Comparison of ENCODE assay signal across 1 cellular context in the genomic region with DNA sequence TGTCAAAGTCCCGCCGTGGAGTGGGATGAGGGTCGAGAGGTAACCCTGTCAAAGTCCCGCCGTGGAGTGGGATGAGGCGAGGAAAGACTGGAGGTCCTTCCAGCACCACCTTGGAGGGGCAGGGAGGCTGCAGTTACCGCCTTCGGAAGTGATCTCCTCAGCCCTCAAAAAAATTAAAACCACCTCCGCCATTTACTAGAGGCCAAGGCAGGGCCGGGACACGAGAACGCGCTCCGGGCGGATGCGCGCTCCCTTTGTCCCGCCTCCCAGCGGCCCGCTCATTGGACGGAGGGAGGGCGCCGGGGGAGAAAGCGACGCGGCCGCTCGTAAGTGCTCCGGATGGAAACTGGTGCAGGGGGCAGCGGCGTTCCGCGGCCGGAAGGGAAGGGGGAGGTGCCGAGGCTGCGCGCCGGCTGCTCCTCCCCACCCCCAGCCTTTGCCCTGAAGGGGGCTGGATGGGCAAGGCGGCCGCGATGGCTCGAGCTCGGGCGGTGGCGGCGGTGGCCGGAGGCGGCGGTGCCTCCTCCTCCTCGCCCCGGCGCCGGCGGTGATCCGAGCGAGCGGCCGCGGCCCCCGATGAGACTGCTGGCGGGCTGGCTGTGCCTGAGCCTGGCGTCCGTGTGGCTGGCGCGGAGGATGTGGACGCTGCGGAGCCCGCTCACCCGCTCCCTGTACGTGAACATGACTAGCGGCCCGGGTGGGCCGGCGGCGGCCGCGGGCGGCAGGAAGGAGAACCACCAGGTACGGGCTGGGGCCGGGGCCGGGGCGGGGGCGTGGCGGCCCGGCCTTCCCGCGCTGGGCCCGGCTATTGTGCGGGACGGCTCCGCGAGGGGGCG.
TF ChIP-seq lines count a peak whose summit lies in the region.

A gene (plus strand): TSS at position 420 of the 836 bp plus-strand sequence. CDS start 157 bp downstream, at position 577.

TF ChIP-seq in K562, 482 proteins besides CTCF, POLR2A, EP300 and RAD21 (continued from another document and continues in another):
- TF ChIP-seq, protein P1, sequence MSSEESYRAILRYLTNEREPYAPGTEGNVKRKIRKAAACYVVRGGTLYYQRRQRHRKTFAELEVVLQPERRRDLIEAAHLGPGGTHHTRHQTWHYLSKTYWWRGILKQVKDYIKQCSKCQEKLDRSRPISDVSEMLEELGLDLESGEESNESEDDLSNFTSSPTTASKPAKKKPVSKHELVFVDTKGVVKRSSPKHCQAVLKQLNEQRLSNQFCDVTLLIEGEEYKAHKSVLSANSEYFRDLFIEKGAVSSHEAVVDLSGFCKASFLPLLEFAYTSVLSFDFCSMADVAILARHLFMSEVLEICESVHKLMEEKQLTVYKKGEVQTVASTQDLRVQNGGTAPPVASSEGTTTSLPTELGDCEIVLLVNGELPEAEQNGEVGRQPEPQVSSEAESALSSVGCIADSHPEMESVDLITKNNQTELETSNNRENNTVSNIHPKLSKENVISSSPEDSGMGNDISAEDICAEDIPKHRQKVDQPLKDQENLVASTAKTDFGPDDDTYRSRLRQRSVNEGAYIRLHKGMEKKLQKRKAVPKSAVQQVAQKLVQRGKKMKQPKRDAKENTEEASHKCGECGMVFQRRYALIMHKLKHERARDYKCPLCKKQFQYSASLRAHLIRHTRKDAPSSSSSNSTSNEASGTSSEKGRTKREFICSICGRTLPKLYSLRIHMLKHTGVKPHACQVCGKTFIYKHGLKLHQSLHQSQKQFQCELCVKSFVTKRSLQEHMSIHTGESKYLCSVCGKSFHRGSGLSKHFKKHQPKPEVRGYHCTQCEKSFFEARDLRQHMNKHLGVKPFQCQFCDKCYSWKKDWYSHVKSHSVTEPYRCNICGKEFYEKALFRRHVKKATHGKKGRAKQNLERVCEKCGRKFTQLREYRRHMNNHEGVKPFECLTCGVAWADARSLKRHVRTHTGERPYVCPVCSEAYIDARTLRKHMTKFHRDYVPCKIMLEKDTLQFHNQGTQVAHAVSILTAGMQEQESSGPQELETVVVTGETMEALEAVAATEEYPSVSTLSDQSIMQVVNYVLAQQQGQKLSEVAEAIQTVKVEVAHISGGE (CRISPR knock-in tag; IDR thresholded peaks at IDR 0.05): peak; percentile 98 to 100 (median 99)
- TF ChIP-seq, protein P2, sequence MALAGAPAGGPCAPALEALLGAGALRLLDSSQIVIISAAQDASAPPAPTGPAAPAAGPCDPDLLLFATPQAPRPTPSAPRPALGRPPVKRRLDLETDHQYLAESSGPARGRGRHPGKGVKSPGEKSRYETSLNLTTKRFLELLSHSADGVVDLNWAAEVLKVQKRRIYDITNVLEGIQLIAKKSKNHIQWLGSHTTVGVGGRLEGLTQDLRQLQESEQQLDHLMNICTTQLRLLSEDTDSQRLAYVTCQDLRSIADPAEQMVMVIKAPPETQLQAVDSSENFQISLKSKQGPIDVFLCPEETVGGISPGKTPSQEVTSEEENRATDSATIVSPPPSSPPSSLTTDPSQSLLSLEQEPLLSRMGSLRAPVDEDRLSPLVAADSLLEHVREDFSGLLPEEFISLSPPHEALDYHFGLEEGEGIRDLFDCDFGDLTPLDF (CRISPR knock-in tag; IDR thresholded peaks at IDR 0.05): no peak
- TF ChIP-seq, protein P3, sequence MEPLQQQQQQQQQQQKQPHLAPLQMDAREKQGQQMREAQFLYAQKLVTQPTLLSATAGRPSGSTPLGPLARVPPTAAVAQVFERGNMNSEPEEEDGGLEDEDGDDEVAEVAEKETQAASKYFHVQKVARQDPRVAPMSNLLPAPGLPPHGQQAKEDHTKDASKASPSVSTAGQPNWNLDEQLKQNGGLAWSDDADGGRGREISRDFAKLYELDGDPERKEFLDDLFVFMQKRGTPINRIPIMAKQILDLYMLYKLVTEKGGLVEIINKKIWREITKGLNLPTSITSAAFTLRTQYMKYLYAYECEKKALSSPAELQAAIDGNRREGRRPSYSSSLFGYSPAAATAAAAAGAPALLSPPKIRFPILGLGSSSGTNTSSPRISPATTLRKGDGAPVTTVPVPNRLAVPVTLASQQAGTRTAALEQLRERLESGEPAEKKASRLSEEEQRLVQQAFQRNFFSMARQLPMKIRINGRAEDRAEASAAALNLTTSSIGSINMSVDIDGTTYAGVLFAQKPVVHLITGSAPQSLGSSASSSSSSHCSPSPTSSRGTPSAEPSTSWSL (CRISPR knock-in tag; IDR thresholded peaks at IDR 0.05; ENCODE audit: borderline replicate concordance): no peak
- TF ChIP-seq BCL6 (CRISPR knock-in tag; IDR thresholded peaks at IDR 0.05): no peak
- no peak for TF ChIP-seq PURB (CRISPR knock-in tag; IDR thresholded peaks at IDR 0.05; ENCODE audit: low read depth)
- TF ChIP-seq, protein P4, sequence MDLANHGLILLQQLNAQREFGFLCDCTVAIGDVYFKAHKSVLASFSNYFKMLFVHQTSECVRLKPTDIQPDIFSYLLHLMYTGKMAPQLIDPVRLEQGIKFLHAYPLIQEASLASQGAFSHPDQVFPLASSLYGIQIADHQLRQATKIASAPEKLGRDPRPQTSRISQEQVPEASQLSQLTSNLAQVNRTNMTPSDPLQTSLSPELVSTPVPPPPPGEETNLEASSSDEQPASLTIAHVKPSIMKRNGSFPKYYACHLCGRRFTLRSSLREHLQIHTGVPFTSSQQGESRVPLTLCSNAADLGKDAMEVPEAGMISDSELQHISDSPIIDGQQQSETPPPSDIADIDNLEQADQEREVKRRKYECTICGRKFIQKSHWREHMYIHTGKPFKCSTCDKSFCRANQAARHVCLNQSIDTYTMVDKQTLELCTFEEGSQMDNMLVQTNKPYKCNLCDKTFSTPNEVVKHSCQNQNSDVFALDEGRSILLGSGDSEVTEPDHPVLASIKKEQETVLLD (IDR thresholded peaks at IDR 0.05): peak; percentile 69; the same call in 1 of the 2 replicates
- no peak for TF ChIP-seq ZC3H4 (CRISPR knock-in tag; IDR thresholded peaks at IDR 0.05; ENCODE audit: borderline replicate concordance)
- TF ChIP-seq, protein P5, sequence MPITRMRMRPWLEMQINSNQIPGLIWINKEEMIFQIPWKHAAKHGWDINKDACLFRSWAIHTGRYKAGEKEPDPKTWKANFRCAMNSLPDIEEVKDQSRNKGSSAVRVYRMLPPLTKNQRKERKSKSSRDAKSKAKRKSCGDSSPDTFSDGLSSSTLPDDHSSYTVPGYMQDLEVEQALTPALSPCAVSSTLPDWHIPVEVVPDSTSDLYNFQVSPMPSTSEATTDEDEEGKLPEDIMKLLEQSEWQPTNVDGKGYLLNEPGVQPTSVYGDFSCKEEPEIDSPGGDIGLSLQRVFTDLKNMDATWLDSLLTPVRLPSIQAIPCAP (CRISPR knock-in tag; IDR thresholded peaks at IDR 0.05; ENCODE audit: borderline replicate concordance): no peak
- TF ChIP-seq HOXB6 (CRISPR knock-in tag; IDR thresholded peaks at IDR 0.05; ENCODE audit: borderline replicate concordance): no peak
- TF ChIP-seq, protein P6, sequence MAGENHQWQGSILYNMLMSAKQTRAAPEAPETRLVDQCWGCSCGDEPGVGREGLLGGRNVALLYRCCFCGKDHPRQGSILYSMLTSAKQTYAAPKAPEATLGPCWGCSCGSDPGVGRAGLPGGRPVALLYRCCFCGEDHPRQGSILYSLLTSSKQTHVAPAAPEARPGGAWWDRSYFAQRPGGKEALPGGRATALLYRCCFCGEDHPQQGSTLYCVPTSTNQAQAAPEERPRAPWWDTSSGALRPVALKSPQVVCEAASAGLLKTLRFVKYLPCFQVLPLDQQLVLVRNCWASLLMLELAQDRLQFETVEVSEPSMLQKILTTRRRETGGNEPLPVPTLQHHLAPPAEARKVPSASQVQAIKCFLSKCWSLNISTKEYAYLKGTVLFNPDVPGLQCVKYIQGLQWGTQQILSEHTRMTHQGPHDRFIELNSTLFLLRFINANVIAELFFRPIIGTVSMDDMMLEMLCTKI (IDR thresholded peaks at IDR 0.05; ENCODE audit: partially characterized antibody): no peak
- no peak for TF ChIP-seq ZNF408 (CRISPR knock-in tag; IDR thresholded peaks at IDR 0.05; ENCODE audit: low read depth)
- TF ChIP-seq, protein P7, sequence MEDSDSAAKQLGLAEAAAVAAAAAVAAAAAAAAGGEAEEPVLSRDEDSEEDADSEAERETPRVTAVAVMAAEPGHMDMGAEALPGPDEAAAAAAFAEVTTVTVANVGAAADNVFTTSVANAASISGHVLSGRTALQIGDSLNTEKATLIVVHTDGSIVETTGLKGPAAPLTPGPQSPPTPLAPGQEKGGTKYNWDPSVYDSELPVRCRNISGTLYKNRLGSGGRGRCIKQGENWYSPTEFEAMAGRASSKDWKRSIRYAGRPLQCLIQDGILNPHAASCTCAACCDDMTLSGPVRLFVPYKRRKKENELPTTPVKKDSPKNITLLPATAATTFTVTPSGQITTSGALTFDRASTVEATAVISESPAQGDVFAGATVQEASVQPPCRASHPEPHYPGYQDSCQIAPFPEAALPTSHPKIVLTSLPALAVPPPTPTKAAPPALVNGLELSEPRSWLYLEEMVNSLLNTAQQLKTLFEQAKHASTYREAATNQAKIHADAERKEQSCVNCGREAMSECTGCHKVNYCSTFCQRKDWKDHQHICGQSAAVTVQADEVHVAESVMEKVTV (CRISPR knock-in tag; IDR thresholded peaks at IDR 0.05): no peak
- TF ChIP-seq LCOR (CRISPR knock-in tag; IDR thresholded peaks at IDR 0.05): peak; percentile 80
- TF ChIP-seq NCOA4 (IDR thresholded peaks at IDR 0.05; ENCODE audit: partially characterized antibody): no peak
- no peak for TF ChIP-seq ARNT (IDR thresholded peaks at IDR 0.05)
- TF ChIP-seq, protein P8, sequence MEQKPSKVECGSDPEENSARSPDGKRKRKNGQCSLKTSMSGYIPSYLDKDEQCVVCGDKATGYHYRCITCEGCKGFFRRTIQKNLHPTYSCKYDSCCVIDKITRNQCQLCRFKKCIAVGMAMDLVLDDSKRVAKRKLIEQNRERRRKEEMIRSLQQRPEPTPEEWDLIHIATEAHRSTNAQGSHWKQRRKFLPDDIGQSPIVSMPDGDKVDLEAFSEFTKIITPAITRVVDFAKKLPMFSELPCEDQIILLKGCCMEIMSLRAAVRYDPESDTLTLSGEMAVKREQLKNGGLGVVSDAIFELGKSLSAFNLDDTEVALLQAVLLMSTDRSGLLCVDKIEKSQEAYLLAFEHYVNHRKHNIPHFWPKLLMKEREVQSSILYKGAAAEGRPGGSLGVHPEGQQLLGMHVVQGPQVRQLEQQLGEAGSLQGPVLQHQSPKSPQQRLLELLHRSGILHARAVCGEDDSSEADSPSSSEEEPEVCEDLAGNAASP (IDR thresholded peaks at IDR 0.05): no peak
- no peak; a peak in 1 of 4 replicates for TF ChIP-seq HDAC1 (IDR thresholded peaks at IDR 0.05)
- TF ChIP-seq SREBF1 (IDR thresholded peaks at IDR 0.05; ENCODE audit: borderline replicate concordance, low read depth, low read length): no peak
- TF ChIP-seq, protein P9, sequence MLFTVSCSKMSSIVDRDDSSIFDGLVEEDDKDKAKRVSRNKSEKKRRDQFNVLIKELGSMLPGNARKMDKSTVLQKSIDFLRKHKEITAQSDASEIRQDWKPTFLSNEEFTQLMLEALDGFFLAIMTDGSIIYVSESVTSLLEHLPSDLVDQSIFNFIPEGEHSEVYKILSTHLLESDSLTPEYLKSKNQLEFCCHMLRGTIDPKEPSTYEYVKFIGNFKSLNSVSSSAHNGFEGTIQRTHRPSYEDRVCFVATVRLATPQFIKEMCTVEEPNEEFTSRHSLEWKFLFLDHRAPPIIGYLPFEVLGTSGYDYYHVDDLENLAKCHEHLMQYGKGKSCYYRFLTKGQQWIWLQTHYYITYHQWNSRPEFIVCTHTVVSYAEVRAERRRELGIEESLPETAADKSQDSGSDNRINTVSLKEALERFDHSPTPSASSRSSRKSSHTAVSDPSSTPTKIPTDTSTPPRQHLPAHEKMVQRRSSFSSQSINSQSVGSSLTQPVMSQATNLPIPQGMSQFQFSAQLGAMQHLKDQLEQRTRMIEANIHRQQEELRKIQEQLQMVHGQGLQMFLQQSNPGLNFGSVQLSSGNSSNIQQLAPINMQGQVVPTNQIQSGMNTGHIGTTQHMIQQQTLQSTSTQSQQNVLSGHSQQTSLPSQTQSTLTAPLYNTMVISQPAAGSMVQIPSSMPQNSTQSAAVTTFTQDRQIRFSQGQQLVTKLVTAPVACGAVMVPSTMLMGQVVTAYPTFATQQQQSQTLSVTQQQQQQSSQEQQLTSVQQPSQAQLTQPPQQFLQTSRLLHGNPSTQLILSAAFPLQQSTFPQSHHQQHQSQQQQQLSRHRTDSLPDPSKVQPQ (CRISPR knock-in tag; IDR thresholded peaks at IDR 0.05; ENCODE audit: borderline replicate concordance): no peak
- TF ChIP-seq, protein P10, sequence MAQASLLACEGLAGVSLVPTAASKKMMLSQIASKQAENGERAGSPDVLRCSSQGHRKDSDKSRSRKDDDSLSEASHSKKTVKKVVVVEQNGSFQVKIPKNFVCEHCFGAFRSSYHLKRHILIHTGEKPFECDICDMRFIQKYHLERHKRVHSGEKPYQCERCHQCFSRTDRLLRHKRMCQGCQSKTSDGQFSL (CRISPR knock-in tag; IDR thresholded peaks at IDR 0.05): peak; percentile 83
- TF ChIP-seq, protein P10 (tag; IDR thresholded peaks at IDR 0.05): peak in 1 of 2 experiments; percentile 59; a peak in 1 of 4 replicates
- peak; percentile 92 for TF ChIP-seq CXXC5 (CRISPR knock-in tag; IDR thresholded peaks at IDR 0.05)
- TF ChIP-seq NFE2L1 (tag; IDR thresholded peaks at IDR 0.05; ENCODE audit: borderline replicate concordance, low read depth): no peak
- TF ChIP-seq ZNF197 (CRISPR knock-in tag; IDR thresholded peaks at IDR 0.05; ENCODE audit: low read depth): no peak
- TF ChIP-seq, protein P11, sequence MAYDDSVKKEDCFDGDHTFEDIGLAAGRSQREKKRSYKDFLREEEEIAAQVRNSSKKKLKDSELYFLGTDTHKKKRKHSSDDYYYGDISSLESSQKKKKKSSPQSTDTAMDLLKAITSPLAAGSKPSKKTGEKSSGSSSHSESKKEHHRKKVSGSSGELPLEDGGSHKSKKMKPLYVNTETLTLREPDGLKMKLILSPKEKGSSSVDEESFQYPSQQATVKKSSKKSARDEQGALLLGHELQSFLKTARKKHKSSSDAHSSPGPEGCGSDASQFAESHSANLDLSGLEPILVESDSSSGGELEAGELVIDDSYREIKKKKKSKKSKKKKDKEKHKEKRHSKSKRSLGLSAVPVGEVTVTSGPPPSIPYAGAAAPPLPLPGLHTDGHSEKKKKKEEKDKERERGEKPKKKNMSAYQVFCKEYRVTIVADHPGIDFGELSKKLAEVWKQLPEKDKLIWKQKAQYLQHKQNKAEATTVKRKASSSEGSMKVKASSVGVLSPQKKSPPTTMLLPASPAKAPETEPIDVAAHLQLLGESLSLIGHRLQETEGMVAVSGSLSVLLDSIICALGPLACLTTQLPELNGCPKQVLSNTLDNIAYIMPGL (CRISPR knock-in tag; IDR thresholded peaks at IDR 0.05): peak; percentile 89
- peak; percentile 39; the same call in 1 of the 2 replicates for TF ChIP-seq SMARCE1 (IDR thresholded peaks at IDR 0.05)
- TF ChIP-seq SMAD1 (IDR thresholded peaks at IDR 0.05; ENCODE audit: low read depth, low read length, partially characterized antibody): no peak
- TF ChIP-seq COPS2 (conservative IDR thresholded peaks at IDR 0.05): no peak
- TF ChIP-seq KDM2B (CRISPR knock-in tag; IDR thresholded peaks at IDR 0.05): peak; percentile 60; the same call in 1 of the 2 replicates
- no peak for TF ChIP-seq CBX1 (IDR thresholded peaks at IDR 0.05; ENCODE audit: low read depth)
- TF ChIP-seq ZNF274 (IDR thresholded peaks at IDR 0.05; ENCODE audit: borderline replicate concordance, low read depth, low read length): no peak; the same call in 1 of the 2 replicates
- no peak for TF ChIP-seq SPI1 (IDR thresholded peaks at IDR 0.05; ENCODE audit: borderline replicate concordance, low read depth, low read length)
- no peak for TF ChIP-seq SMAD2 (IDR thresholded peaks at IDR 0.05; ENCODE audit: low read depth, low read length)
